ENCODE assay signal across 8 cellular contexts in genomic region chr5:34929720-34930526, GRCh38. TPM values are rescaled to one million over a fixed set of nuclear protein-coding genes. Genes with fewer than 3 reads are reported as not detected.
DNase-seq lines count a peak whose midpoint lies in the region; ATAC-seq and TF ChIP-seq lines count a peak whose summit lies in the region.

No MANE protein-coding gene starts in this region.

- DNase-seq in KBM-7 (peak; percentile 78), RPMI7951 (ENCODE audit: low read depth) (peak; percentile 80), fibroblast of mammary gland (ENCODE audit: low read depth) (peak; percentile 70), natural killer cell (peak; percentile 77)
- DNase-seq in stimulated activated naive CD4-positive, alpha-beta T cell treated with Interleukin-2 at 50 U/mL for 16 hours (lab: John Stamatoyannopoulos, UW): peak; percentile 81

- H3K27me3 ChIP-seq in DOHH2 (ENCODE audit: control insufficient read depth, low read length): no peaks in the 10 kb centered on the region

- H3K4me2 ChIP-seq in DOHH2 (ENCODE audit: low read length): peak overlapping the region; percentile 82

- in situ Hi-C loops in KBM-7 (cut with MboI; ENCODE audit: low pct_unique_long_range_greater_than_20kb, low sequenced_read_pairs): no loop called here

- H4K20me1 ChIP-seq in DOHH2 (ENCODE audit: control insufficient read depth, insufficient read depth, low read depth, low read length): 0 out of 2 replicates have a peak, but pooled peaks cover 6% of the 10 kb centered on the region

- H3K9me3 ChIP-seq in DOHH2 (ENCODE audit: control insufficient read depth, insufficient read depth, low read length): no peaks in the 10 kb centered on the region

- H3K36me3 Mint-ChIP-seq in activated T-helper 17 cell treated with anti-CD3 and anti-CD28 coated beads, Interleukin-2, amount 50 U/mL, for 72 hours (ENCODE audit: low read depth): peaks cover 59% of the 10 kb centered on the region
- peaks cover 7% of the 10 kb centered on the region for H3K36me3 Mint-ChIP-seq in natural killer cell

- H3K9me2 ChIP-seq in DOHH2 (replicated peaks; ENCODE audit: control insufficient read depth, low read length): no peaks in the 10 kb centered on the region

- H3K79me2 ChIP-seq in DOHH2 (ENCODE audit: control insufficient read depth, low read length): peaks cover 52% of the 10 kb centered on the region

- TF ChIP-seq CTCF in DOHH2 (IDR thresholded peaks at IDR 0.05; ENCODE audit: low read depth, low read length, poor library complexity, severe bottlenecking) (no peak), fibroblast of mammary gland (conservative IDR thresholded peaks at IDR 0.05; ENCODE audit: control insufficient read depth, insufficient read depth, low read depth, low read length) (no peak), natural killer cell (IDR thresholded peaks at IDR 0.05) (no peak)

- peaks cover 47% of the 10 kb centered on the region for H3K36me3 ChIP-seq in DOHH2 (ENCODE audit: control insufficient read depth, low read length)

- peak overlapping the region; percentile 58 for H3K27ac ChIP-seq in DOHH2 (ENCODE audit: low read depth, low read length)

- H3K4me3 Mint-ChIP-seq in activated T-helper 17 cell treated with anti-CD3 and anti-CD28 coated beads, Interleukin-2, amount 50 U/mL, for 72 hours: peak overlapping the region; percentile 88
- peak overlapping the region; percentile 97 for H3K4me3 Mint-ChIP-seq in natural killer cell

- ATAC-seq in GM21737 (IDR thresholded peaks at IDR 0.05; ENCODE audit: unreplicated experiment) (peak; percentile 74), natural killer cell (peak; percentile 70 to 83 (median 71))
- ATAC-seq in activated T-helper 17 cell treated with anti-CD3 and anti-CD28 coated beads, Interleukin-2, amount 50 U/mL, for 72 hours (replicated peaks): peak; percentile 80

- H3K27me3 Mint-ChIP-seq in activated T-helper 17 cell treated with anti-CD3 and anti-CD28 coated beads, Interleukin-2, amount 50 U/mL, for 72 hours: no peaks in the 10 kb centered on the region
- H3K27me3 Mint-ChIP-seq in natural killer cell (ENCODE audit: low read depth in 2 of 2): no peaks in the 10 kb centered on the region

- H3K9me3 Mint-ChIP-seq in activated T-helper 17 cell treated with anti-CD3 and anti-CD28 coated beads, Interleukin-2, amount 50 U/mL, for 72 hours: no peaks in the 10 kb centered on the region
- H3K9me3 Mint-ChIP-seq in natural killer cell: no peaks in the 10 kb centered on the region

- H3K4me1 Mint-ChIP-seq in activated T-helper 17 cell treated with anti-CD3 and anti-CD28 coated beads, Interleukin-2, amount 50 U/mL, for 72 hours: peaks cover 20% of the 10 kb centered on the region
- peaks cover 23 to 34% of the 10 kb centered on the region in 2 donors for H3K4me1 Mint-ChIP-seq in natural killer cell

- H3K27ac Mint-ChIP-seq in activated T-helper 17 cell treated with anti-CD3 and anti-CD28 coated beads, Interleukin-2, amount 50 U/mL, for 72 hours: peak overlapping the region; percentile 95
- peak overlapping the region; percentile 91 to 96 for H3K27ac Mint-ChIP-seq in natural killer cell

- peaks cover 36% of the 10 kb centered on the region for H3K4me1 ChIP-seq in DOHH2 (ENCODE audit: control insufficient read depth, low read length)

- H3K4me3 ChIP-seq in DOHH2 (ENCODE audit: low read length): peak overlapping the region; percentile 94
- H3K4me3 ChIP-seq in fibroblast of mammary gland (ENCODE audit: control insufficient read depth, low read depth, low read length): peak overlapping the region; percentile 87

- H3F3A ChIP-seq in DOHH2 (ENCODE audit: control insufficient read depth, insufficient read depth): peaks cover 36% of the 10 kb centered on the region

- intact Hi-C loops in natural killer cell (cut with micrococcal nuclease): loop anchor here (1.0 kb wide), 1 partner anchor 15 kb away; the partner anchor contains the start of genes BRIX1 and RAD1

RNA-seq across cellular contexts. Expression of gene DNAJC21, which starts 0.6 kb away (rescaled TPM):
- total RNA-seq in RPMI7951 (2014; rRNA removed; shearing (Covaris generic)): 23.3 and 25.1 TPM in 2 replicates
- 10 to 100 TPM; 33.2 to 53.4 TPM for total RNA-seq in activated T-helper 17 cell treated with anti-CD3 and anti-CD28 coated beads, Interleukin-2, amount 50 U/mL, for 72 hours
- total RNA-seq in natural killer cell: 10 to 100 TPM; 46.8 to 57.9 (median 56.1) TPM

RNA-seq across cellular contexts. Expression of gene BRIX1, which starts 14.4 kb away (rescaled TPM):
- 55.8 and 65.8 TPM in 2 replicates for total RNA-seq in RPMI7951 (2014; rRNA removed; shearing (Covaris generic))
- 10 to 100 TPM; 43.0 to 84.2 TPM for total RNA-seq in activated T-helper 17 cell treated with anti-CD3 and anti-CD28 coated beads, Interleukin-2, amount 50 U/mL, for 72 hours
- 10 to 100 TPM; 18.0 to 30.9 (median 30.6) TPM for total RNA-seq in natural killer cell

RNA-seq across cellular contexts. Expression of gene RAD1, which starts 14.6 kb away (rescaled TPM):
- total RNA-seq in RPMI7951 (2014; rRNA removed; shearing (Covaris generic)): 34.6 and 74.0 TPM in 2 replicates
- total RNA-seq in activated T-helper 17 cell treated with anti-CD3 and anti-CD28 coated beads, Interleukin-2, amount 50 U/mL, for 72 hours: 10 to 100 TPM; 24.2 to 38.3 TPM
- total RNA-seq in natural killer cell: 10 to 100 TPM; 24.3 to 30.9 (median 29.7) TPM

Comparison
In these comparisons a context has a peak if more than half of its experiments do, and no peak if none do; other contexts are left out.
1. Peak in every context shown above with its lines: DNase-seq, ATAC-seq, H3K4me3 ChIP-seq and H3K27ac ChIP-seq.